In the genomic region with DNA sequence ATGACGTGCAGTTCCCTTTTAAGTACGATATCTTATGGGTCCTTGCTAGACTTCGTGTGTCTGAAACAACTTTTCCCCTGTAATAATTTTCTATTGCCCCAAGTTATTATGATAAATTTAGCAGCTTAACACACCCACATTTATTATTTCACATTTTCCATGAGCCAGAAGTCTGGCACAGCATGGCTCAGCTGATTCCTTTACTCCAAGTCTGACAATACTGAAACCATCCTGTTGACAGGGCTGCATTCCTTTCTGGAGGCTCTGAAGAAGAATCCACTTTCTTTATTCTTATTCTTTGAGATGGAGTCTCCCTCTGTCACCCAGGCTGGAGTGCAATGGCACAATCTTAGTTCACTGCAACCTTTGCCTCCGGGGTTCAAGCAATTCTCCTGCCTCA, we compare ENCODE assay signal across 19 cellular contexts.
DNase-seq lines count a peak whose midpoint lies in the region; ATAC-seq, FAIRE-seq and TF ChIP-seq lines count a peak whose summit lies in the region.
"Had no signal": no experiment of that assay in that cellular context is flagged by ENCODE, and none has a peak within 500 bp of the region (broad histone marks: within the 10 kb centered on the region; RNA-seq: fewer than 3 reads in every experiment).

No MANE protein-coding gene starts in this region.

- no peaks in the 10 kb centered on the region for H3K9me3 Mint-ChIP-seq in astrocyte (ENCODE audit: unreplicated experiment)
- no peaks in the 10 kb centered on the region for H3K9me3 Mint-ChIP-seq in type B pancreatic cell
- H3K9me3 Mint-ChIP-seq in nephron progenitor cell: peaks cover 21% of the 10 kb centered on the region

- ATAC-seq in Right ventricle myocardium superior (ENCODE audit: poor library complexity) (no peak), left colon (no peak)

- H3K36me3 ChIP-seq in cardiac muscle cell (no peaks in the 10 kb centered on the region), astrocyte (ENCODE audit: insufficient read depth, low read length) (no peaks in the 10 kb centered on the region), BE2C (no peaks in the 10 kb centered on the region)

- intact Hi-C loops in Right ventricle myocardium superior (cut with DNase I) (no loop called here), left colon (cut with DNase I, micrococcal nuclease) (no loop called here)

- H3K27me3 Mint-ChIP-seq in astrocyte (ENCODE audit: low read depth, unreplicated experiment): no peaks in the 10 kb centered on the region
- H3K27me3 Mint-ChIP-seq in type B pancreatic cell: no peaks in the 10 kb centered on the region
- no peaks in the 10 kb centered on the region for H3K27me3 Mint-ChIP-seq in nephron progenitor cell (ENCODE audit: low read depth, poor library complexity)

- peaks cover 22% of the 10 kb centered on the region for H3K79me2 ChIP-seq in astrocyte (ENCODE audit: insufficient read depth, low read length)

- DNase-seq in cardiac muscle cell (ENCODE audit: low read depth in 1 of 2, low spot score in 1 of 2) (peak in 1 of 2 donors; percentile 64), Right ventricle myocardium superior (no peak), astrocyte (ENCODE audit: low read depth) (no peak), fibroblast of pulmonary artery (ENCODE audit: low read depth) (peak; percentile 57), type B pancreatic cell (ENCODE audit: extremely low spot score, unreplicated experiment) (no peak), left colon (no peak), nephron progenitor cell (no peak), BE2C (no peak)
- DNase-seq: 8988T, C1 segment of cervical spinal cord, DMS 273 treated with DMSO at 0.1 percent for 48 hours, NCI-H1048, NCI-H1436 treated with DMSO at 0.1 percent for 48 hours, NCI-H2081 treated with DMSO at 0.1 percent for 48 hours, NCI-H510A treated with DMSO at 0.1 percent for 48 hours, NCI-H82, PC-9 had no signal

- no peak overlapping the region for H3K4me3 Mint-ChIP-seq in astrocyte (ENCODE audit: unreplicated experiment)
- H3K4me3 Mint-ChIP-seq in type B pancreatic cell: no peak overlapping the region
- no peak overlapping the region for H3K4me3 Mint-ChIP-seq in nephron progenitor cell

- no peaks in the 10 kb centered on the region for H4K20me1 ChIP-seq in astrocyte (ENCODE audit: insufficient read depth, low read length)

- H3K9me3 ChIP-seq in cardiac muscle cell (ENCODE audit: low read depth) (no peaks in the 10 kb centered on the region), astrocyte (ENCODE audit: insufficient read depth, low read depth, low read length) (no peaks in the 10 kb centered on the region), BE2C (peaks cover 2% of the 10 kb centered on the region; the same call in 1 of the 2 replicates)

- no peak overlapping the region for H2AFZ ChIP-seq in astrocyte (ENCODE audit: low read depth, low read length)
- H2AFZ ChIP-seq: PC-9 had no signal

- H3K36me3 Mint-ChIP-seq in astrocyte (ENCODE audit: low read depth, unreplicated experiment) (no peaks in the 10 kb centered on the region), type B pancreatic cell (peaks cover 4% of the 10 kb centered on the region), nephron progenitor cell (ENCODE audit: low read depth) (peaks cover 23% of the 10 kb centered on the region)

- H3K4me3 ChIP-seq in cardiac muscle cell (no peak overlapping the region), astrocyte (ENCODE audit: insufficient read depth, low read depth, low read length) (no peak overlapping the region), fibroblast of pulmonary artery (replicated peaks; ENCODE audit: low read depth, low read length) (no peak overlapping the region), BE2C (ENCODE audit: low read depth, low read length) (no peak overlapping the region)
- H3K4me3 ChIP-seq: PC-9 had no signal

- H3K27me3 ChIP-seq in cardiac muscle cell (no peaks in the 10 kb centered on the region), astrocyte (ENCODE audit: insufficient read depth, low read length) (no peaks in the 10 kb centered on the region), BE2C (no peaks in the 10 kb centered on the region)

- H3K27ac ChIP-seq in cardiac muscle cell: peak overlapping the region; percentile 44
- no peak overlapping the region for H3K27ac ChIP-seq in astrocyte (ENCODE audit: low read depth, low read length)
- H3K27ac ChIP-seq: KMS-11, PC-9 had no signal

- H3K4me1 ChIP-seq in cardiac muscle cell (ENCODE audit: low read depth) (peaks cover 16% of the 10 kb centered on the region), astrocyte (ENCODE audit: insufficient read depth, low read length) (peaks cover 21% of the 10 kb centered on the region), BE2C (no peaks in the 10 kb centered on the region)

- TF ChIP-seq CTCF in cardiac muscle cell (IDR thresholded peaks at IDR 0.05; ENCODE audit: low read depth, low read length) (no peak), astrocyte (IDR thresholded peaks at IDR 0.05; ENCODE audit: insufficient read depth, low read depth, low read length) (no peak), fibroblast of pulmonary artery (IDR thresholded peaks at IDR 0.05; ENCODE audit: low read length, missing control alignments) (no peak), type B pancreatic cell (conservative IDR thresholded peaks at IDR 0.05) (no peak), nephron progenitor cell (IDR thresholded peaks at IDR 0.05) (no peak), BE2C (IDR thresholded peaks at IDR 0.05; ENCODE audit: low read depth, low read length) (no peak)

- no peak for FAIRE-seq in astrocyte (lab: Jason Lieb, UNC)
- FAIRE-seq: GM19239 had no signal

- H3K4me2 ChIP-seq in astrocyte (ENCODE audit: low read length): no peak overlapping the region
- H3K4me2 ChIP-seq: KMS-11, PC-9 had no signal

- H3K27ac Mint-ChIP-seq in astrocyte (ENCODE audit: unreplicated experiment) (peak overlapping the region; percentile 47), type B pancreatic cell (peak overlapping the region; percentile 11), nephron progenitor cell (no peak overlapping the region)

- no peak overlapping the region for H3K9ac ChIP-seq in astrocyte (ENCODE audit: low read length)
- H3K9ac ChIP-seq: KMS-11 had no signal

- H3K4me1 Mint-ChIP-seq in astrocyte (ENCODE audit: low read depth, unreplicated experiment) (peaks cover 26% of the 10 kb centered on the region), type B pancreatic cell (ENCODE audit: unreplicated experiment) (no peaks in the 10 kb centered on the region), nephron progenitor cell (peaks cover 38% of the 10 kb centered on the region)
